8 cellular contexts compared by ENCODE assay signal in genomic region chr6:31068738-31069340, GRCh38. TPM values are rescaled to one million over a fixed set of nuclear protein-coding genes. Genes with fewer than 3 reads are reported as not detected.
DNase-seq lines count a peak whose midpoint lies in the region; ATAC-seq and TF ChIP-seq lines count a peak whose summit lies in the region.

No MANE protein-coding gene starts in this region.

- peak; percentile 37 to 79 (median 51) for DNase-seq in CD8-positive, alpha-beta T cell
- DNase-seq in HFF-Myc (ENCODE audit: extremely low read depth, low read depth) (no peak), NCI-H82 (lab: John Stamatoyannopoulos, UW) (peak; percentile 83), lung microvascular endothelial cell (ENCODE audit: low read depth in 2 of 2) (peak; percentile 84 to 90)
- peak; percentile 81 for DNase-seq in activated CD4-positive, alpha-beta memory T cell treated with anti-CD3 and anti-CD28 coated beads for 36 hours
- DNase-seq in effector CD4-positive, alpha-beta T cell, result peak; percentile 63
- DNase-seq in stimulated activated CD8-positive, alpha-beta memory T cell treated with anti-CD3 and anti-CD28 coated beads, Interleukin-15, amount 100 ng/mL, for 4 hours (ENCODE audit: low read depth in 2 of 2), result peak; percentile 21 to 45

- H3K4me3 Mint-ChIP-seq in CD8-positive, alpha-beta T cell, result no peak overlapping the region
- no peak overlapping the region for H3K4me3 Mint-ChIP-seq in activated CD4-positive, alpha-beta memory T cell treated with anti-CD3 and anti-CD28 coated beads for 36 hours

- peaks cover 2% of the 10 kb centered on the region for H3K27me3 Mint-ChIP-seq in CD8-positive, alpha-beta T cell (ENCODE audit: low read depth)
- no peaks in the 10 kb centered on the region for H3K27me3 Mint-ChIP-seq in activated CD4-positive, alpha-beta memory T cell treated with anti-CD3 and anti-CD28 coated beads for 36 hours

- no peaks in the 10 kb centered on the region for H3K9me3 Mint-ChIP-seq in CD8-positive, alpha-beta T cell
- no peaks in the 10 kb centered on the region for H3K9me3 Mint-ChIP-seq in activated CD4-positive, alpha-beta memory T cell treated with anti-CD3 and anti-CD28 coated beads for 36 hours

- CTCF ChIA-PET in CD8-positive, alpha-beta T cell (lab: Charles Lee), result interaction anchor here (1.0 to 3.7 kb wide), 9 partner anchors 10 to 299 kb away, joined by 3 to 21 read pairs (median 3); partner anchors contain the start of gene GTF2H4
- CTCF ChIA-PET in activated CD4-positive, alpha-beta memory T cell treated with anti-CD3 and anti-CD28 coated beads for 36 hours (lab: Charles Lee), result interaction anchor here (0.6 to 3.5 kb wide), 17 partner anchors 8 to 456 kb away, joined by 3 to 54 read pairs (median 4); partner anchors contain the start of genes MUC21 and VARS2

- no peaks in the 10 kb centered on the region for H3K36me3 ChIP-seq in CD8-positive, alpha-beta T cell (ENCODE audit: insufficient read depth, low read length)

- ATAC-seq in CD8-positive, alpha-beta T cell, result peak; percentile 75
- ATAC-seq in GM18502 (IDR thresholded peaks at IDR 0.05; ENCODE audit: poor library complexity, unreplicated experiment), result no peak

- no peaks in the 10 kb centered on the region for H3K36me3 Mint-ChIP-seq in CD8-positive, alpha-beta T cell
- H3K36me3 Mint-ChIP-seq in activated CD4-positive, alpha-beta memory T cell treated with anti-CD3 and anti-CD28 coated beads for 36 hours, result no peaks in the 10 kb centered on the region

- H3K27me3 ChIP-seq in CD8-positive, alpha-beta T cell (ENCODE audit: insufficient read depth, low read length), result no peaks in the 10 kb centered on the region

- POLR2A ChIA-PET in CD8-positive, alpha-beta T cell (lab: Charles Lee), result interaction anchor here (0.6 to 1.5 kb wide), 2 partner anchors 161 to 544 kb away, joined by 3 read pairs; partner anchors contain the start of gene GTF2H4
- POLR2A ChIA-PET in activated CD4-positive, alpha-beta memory T cell treated with anti-CD3 and anti-CD28 coated beads for 36 hours (lab: Charles Lee), result no interaction called here

- intact Hi-C loops in CD8-positive, alpha-beta T cell (cut with DNase I, micrococcal nuclease), result loop anchor here in 1 of 2 experiments (1.0 kb wide), 1 partner anchor 154 kb away; no protein-coding TSS in a partner anchor
- intact Hi-C loops in activated CD4-positive, alpha-beta memory T cell treated with anti-CD3 and anti-CD28 coated beads for 36 hours (cut with micrococcal nuclease), result loop anchor here (1.0 kb wide), 1 partner anchor 154 kb away; no protein-coding TSS in a partner anchor

- H3K27ac Mint-ChIP-seq in CD8-positive, alpha-beta T cell, result no peak overlapping the region
- no peak overlapping the region for H3K27ac Mint-ChIP-seq in activated CD4-positive, alpha-beta memory T cell treated with anti-CD3 and anti-CD28 coated beads for 36 hours

- H3K4me1 Mint-ChIP-seq in CD8-positive, alpha-beta T cell (ENCODE audit: low read depth), result no peaks in the 10 kb centered on the region
- no peaks in the 10 kb centered on the region for H3K4me1 Mint-ChIP-seq in activated CD4-positive, alpha-beta memory T cell treated with anti-CD3 and anti-CD28 coated beads for 36 hours (ENCODE audit: low read depth)

- H3K4me1 ChIP-seq in CD8-positive, alpha-beta T cell (ENCODE audit: insufficient read depth, low read length), result no peaks in the 10 kb centered on the region

- peak; percentile 76 for TF ChIP-seq CTCF in CD8-positive, alpha-beta T cell (IDR thresholded peaks at IDR 0.05)
- TF ChIP-seq CTCF in HFF-Myc (IDR thresholded peaks at IDR 0.05; ENCODE audit: low read depth, low read length, missing control alignments), result peak; percentile 95

- no peak overlapping the region for H3K27ac ChIP-seq in CD8-positive, alpha-beta T cell (ENCODE audit: low read depth, low read length)

- no peak overlapping the region for H3K4me3 ChIP-seq in CD8-positive, alpha-beta T cell (ENCODE audit: low read depth, low read length)
- no peak overlapping the region for H3K4me3 ChIP-seq in HFF-Myc (replicated peaks; ENCODE audit: low read depth, low read length)

- H3K9me3 ChIP-seq in CD8-positive, alpha-beta T cell (ENCODE audit: low read length), result no peaks in the 10 kb centered on the region

RNA-seq across cellular contexts. Expression of gene C6orf15, which starts 43.5 kb away (rescaled TPM):
- not detected for total RNA-seq in CD8-positive, alpha-beta T cell
- total RNA-seq in activated CD4-positive, alpha-beta memory T cell treated with anti-CD3 and anti-CD28 coated beads for 36 hours, result not detected
- not detected in 2 replicates for total RNA-seq in lung microvascular endothelial cell

RNA-seq across cellular contexts. Expression of gene PSORS1C1, which starts 45.8 kb away (rescaled TPM):
- total RNA-seq in CD8-positive, alpha-beta T cell, result not detected
- total RNA-seq in activated CD4-positive, alpha-beta memory T cell treated with anti-CD3 and anti-CD28 coated beads for 36 hours, result not detected
- total RNA-seq in lung microvascular endothelial cell, result 2.6 and 6.7 TPM in 2 replicates

RNA-seq across cellular contexts. Expression of gene CDSN, which starts 51.4 kb away (rescaled TPM):
- total RNA-seq in CD8-positive, alpha-beta T cell, result not detected
- not detected for total RNA-seq in activated CD4-positive, alpha-beta memory T cell treated with anti-CD3 and anti-CD28 coated beads for 36 hours
- under 0.01 TPM in 1 of 2 replicates, not detected in the other for total RNA-seq in lung microvascular endothelial cell

RNA-seq across cellular contexts. Expression of gene MUC22, which starts 58.6 kb away (rescaled TPM):
- not detected for total RNA-seq in CD8-positive, alpha-beta T cell
- total RNA-seq in activated CD4-positive, alpha-beta memory T cell treated with anti-CD3 and anti-CD28 coated beads for 36 hours, result not detected
- total RNA-seq in lung microvascular endothelial cell, result not detected in 2 replicates
